ENCODE assay signal across 8 cellular contexts in the genomic region with DNA sequence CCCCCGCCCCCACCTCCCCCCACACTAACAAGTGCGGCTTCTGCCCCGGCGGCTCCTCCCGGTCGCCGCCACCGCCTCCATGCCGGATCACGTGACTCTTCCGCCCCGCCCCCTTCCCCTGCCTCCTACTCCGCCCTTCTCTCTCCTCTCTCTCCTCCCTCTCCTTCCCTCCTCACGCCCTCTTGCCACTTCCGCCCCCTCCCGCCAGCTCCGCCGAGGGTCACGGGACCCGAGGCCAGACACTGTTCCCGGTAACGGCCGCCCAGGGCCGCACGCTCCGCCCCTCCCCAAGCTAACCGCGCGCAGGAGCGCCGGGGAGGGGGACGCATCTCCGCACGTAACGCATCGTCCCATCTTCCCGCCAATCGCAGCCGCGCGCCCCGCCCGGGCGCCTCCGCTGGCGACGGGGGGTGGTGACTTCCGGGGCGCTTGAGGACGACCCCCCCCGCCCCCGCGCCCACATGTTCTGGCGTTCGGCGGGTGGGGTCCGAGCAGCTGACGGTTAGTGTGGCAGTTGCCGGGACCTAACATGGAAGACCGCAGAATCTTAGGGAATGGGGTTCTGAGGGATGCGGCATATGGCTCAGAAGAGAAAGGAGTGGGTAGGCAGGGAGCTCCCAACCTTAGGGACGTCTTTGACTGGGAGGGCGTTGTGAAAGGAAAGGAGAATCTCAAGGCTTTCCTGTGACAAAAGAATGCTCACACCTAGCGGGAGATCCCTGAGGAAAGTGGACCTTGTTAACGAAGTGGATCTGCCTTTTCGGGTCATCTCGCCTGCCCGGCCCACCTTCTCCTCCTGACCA. TPM values are rescaled to one million over a fixed set of nuclear protein-coding genes. Genes with fewer than 3 reads are reported as not detected.
DNase-seq lines count a peak whose midpoint lies in the region; ATAC-seq and TF ChIP-seq lines count a peak whose summit lies in the region.

TSS of gene USP32 (minus strand) at position 92 of the 803 bp plus-strand sequence. CDS start 194 bp downstream, outside the sequence.

- H3K4me1 ChIP-seq in PC-3 (ENCODE audit: insufficient read depth, low read length) = peaks cover 23% of the 10 kb centered on the region
- peaks cover 29% of the 10 kb centered on the region for H3K4me1 ChIP-seq in mucosa of stomach (ENCODE audit: control insufficient read depth, insufficient read depth, low read length)

- intact Hi-C loops in PC-3 (cut with micrococcal nuclease) = loop anchor here (1.0 to 5.0 kb wide), 3 partner anchors 19 to 161 kb away; no protein-coding TSS in a partner anchor

- H3K4me1 Mint-ChIP-seq in IgD-negative memory B cell = peaks cover 27 to 49% (median 43%) of the 10 kb centered on the region in 3 donors

- H2AFZ ChIP-seq in PC-3 (ENCODE audit: low read length) = peak within 1 kb of the TSS; percentile 86

- peak within 1 kb of the TSS; percentile 86 for H3K27ac ChIP-seq in PC-3 (ENCODE audit: low read length)

- H3K4me3 ChIP-seq in PC-3 (ENCODE audit: low read length) (peak within 1 kb of the TSS; percentile 83), mucosa of stomach (ENCODE audit: low read length) (peak within 1 kb of the TSS; percentile 58)

- TF ChIP-seq CTCF in PC-3 (conservative IDR thresholded peaks at IDR 0.05; ENCODE audit: low read depth, low read length) = peak; percentile 33; the same call in 1 of the 2 replicates

- H4K20me1 ChIP-seq in PC-3 (ENCODE audit: low read length) = no peaks in the 10 kb centered on the region

- no peaks in the 10 kb centered on the region for H3K27me3 Mint-ChIP-seq in IgD-negative memory B cell

- peaks cover 46% of the 10 kb centered on the region for H3K79me2 ChIP-seq in PC-3 (ENCODE audit: low read length)

- H3K4me2 ChIP-seq in PC-3 (ENCODE audit: low read length) = peak within 1 kb of the TSS; percentile 94

- H3K9ac ChIP-seq in PC-3 (ENCODE audit: low read length) (peak within 1 kb of the TSS; percentile 94), mucosa of stomach (ENCODE audit: low read length) (peak within 1 kb of the TSS; percentile 88)

- H3K27ac Mint-ChIP-seq in IgD-negative memory B cell = peak within 1 kb of the TSS; percentile 92 to 98 (median 98)

- H3K9me3 ChIP-seq in PC-3 (ENCODE audit: low read length) = no peaks in the 10 kb centered on the region
- H3K9me3 ChIP-seq in mucosa of stomach (ENCODE audit: control insufficient read depth, low read length) = no peaks in the 10 kb centered on the region

- no TSS peak for BruUV-seq in PC-3 (replicated peaks; lab: Mats Ljungman, UMichigan)

- H3F3A ChIP-seq in PC-3 (ENCODE audit: low read length, unreplicated experiment) = no peaks in the 10 kb centered on the region

- no peaks in the 10 kb centered on the region for H3K9me2 ChIP-seq in PC-3 (replicated peaks; ENCODE audit: low read length)

- DNase-seq in DMS153 (lab: John Stamatoyannopoulos, UW) (peak; percentile 95), PC-3 (peak; percentile 99), erythroblast (lab: John Stamatoyannopoulos, UW) (peak; percentile 99)
- DNase-seq in activated T-cell treated with anti-CD3 and anti-CD28 coated beads, Interleukin-2, amount 50 U/mL, for 1 hour = peak; percentile 96
- peak; percentile 97 to 98 for DNase-seq in stimulated activated CD8-positive, alpha-beta memory T cell treated with anti-CD3 and anti-CD28 coated beads, Interleukin-7, amount 100 ng/mL, for 1 hour (ENCODE audit: low read depth in 2 of 2)

- peak; percentile 90 for TF ChIP-seq POLR2A in erythroblast (IDR thresholded peaks at IDR 0.05; ENCODE audit: low read length)

- H3K36me3 ChIP-seq in PC-3 (ENCODE audit: low read depth, low read length) (no peaks in the 10 kb centered on the region), mucosa of stomach (ENCODE audit: control insufficient read depth, insufficient read depth, low read length) (no peaks in the 10 kb centered on the region)

- ATAC-seq in GM21528 (IDR thresholded peaks at IDR 0.05; ENCODE audit: low FRiP score, unreplicated experiment) = peak; percentile 81
- peak; percentile 84 for ATAC-seq in PC-3

- H3K9me3 Mint-ChIP-seq in IgD-negative memory B cell = no peaks in the 10 kb centered on the region

- no peaks in the 10 kb centered on the region for H3K36me3 Mint-ChIP-seq in IgD-negative memory B cell

- CTCF ChIA-PET in PC-3 (lab: Charles Lee) = interaction anchor here (0.5 to 1.3 kb wide), 11 partner anchors 15 to 285 kb away, joined by 3 to 12 read pairs (median 3); partner anchors contain the start of gene BCAS3

- no peaks in the 10 kb centered on the region for H3K27me3 ChIP-seq in PC-3 (ENCODE audit: low read length)
- no peaks in the 10 kb centered on the region for H3K27me3 ChIP-seq in mucosa of stomach (ENCODE audit: control insufficient read depth, insufficient read depth, low read length)

- POLR2A ChIA-PET in PC-3 (lab: Charles Lee; ENCODE audit: unreplicated experiment) = interaction anchor here (0.5 to 0.6 kb wide), 7 partner anchors 42 to 430 kb away, joined by 3 to 19 read pairs (median 7); no protein-coding TSS in a partner anchor

- H3K4me3 Mint-ChIP-seq in IgD-negative memory B cell = peak within 1 kb of the TSS; percentile 94 to 97 (median 96)

RNA-seq across cellular contexts. Expression of gene USP32, which starts in this region (rescaled TPM):
- 6.5 TPM for polyA plus RNA-seq in IgD-negative memory B cell
- total RNA-seq in PC-3 (2014; rRNA removed) = 34.0 and 34.1 TPM in 2 replicates

Comparison
In these comparisons a context has a peak if more than half of its experiments do, and no peak if none do; other contexts are left out.
1. Peak in every context shown above with its lines: DNase-seq, ATAC-seq, H3K4me3 ChIP-seq and H3K27ac ChIP-seq.